Comparison of ENCODE assay signal across 21 cellular contexts in the genomic region with DNA sequence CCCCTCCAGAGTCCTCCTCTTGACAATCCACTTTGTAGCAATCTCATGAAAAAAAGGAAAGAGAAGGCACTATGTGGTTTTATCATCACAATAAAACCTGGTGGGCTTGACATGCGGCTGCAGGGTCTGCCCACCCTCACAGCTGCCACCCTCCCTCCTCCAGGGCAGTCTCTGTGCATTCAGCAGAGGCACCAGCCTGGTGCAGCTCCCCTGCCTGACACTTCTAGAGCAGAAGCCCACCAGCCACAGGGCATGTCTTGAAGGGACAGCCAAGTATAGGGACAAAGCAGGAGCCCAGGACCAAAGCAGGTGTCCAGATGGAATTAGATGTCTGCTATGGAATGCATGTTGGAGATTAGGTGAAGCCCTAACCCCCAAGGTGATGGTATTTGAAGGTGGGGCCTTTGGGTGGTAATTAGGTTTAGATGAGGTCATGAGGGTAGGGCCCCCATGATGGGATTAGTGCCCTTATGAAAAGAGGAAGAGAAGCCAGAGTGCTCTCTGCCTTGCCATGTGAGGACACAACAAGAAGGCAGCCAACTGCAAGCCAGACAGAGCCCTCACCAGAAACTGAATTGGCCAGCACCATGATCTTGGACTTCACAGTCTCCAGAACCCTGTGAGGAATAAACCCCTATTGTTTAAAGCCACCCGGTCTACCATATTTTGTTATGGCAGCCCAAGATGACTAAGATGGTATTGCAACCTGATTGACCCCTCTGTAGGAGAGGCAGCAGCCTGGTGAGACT.
"Had no signal": no experiment of that assay in that cellular context is flagged by ENCODE, and none has a peak within 500 bp of the region (broad histone marks: within the 10 kb centered on the region; RNA-seq: fewer than 3 reads in every experiment).

No MANE protein-coding gene starts in this region.

- H3K36me3 Mint-ChIP-seq: activated CD8-positive, alpha-beta memory T cell treated with anti-CD3 and anti-CD28 coated beads, Interleukin-2, amount 10 ng/mL, durations not matched to agents 7 days and 5 days; brain; type B pancreatic cell had no signal

- H3K27me3 ChIP-seq: gastroesophageal sphincter, heart right ventricle, sigmoid colon had no signal

- H3K4me3 Mint-ChIP-seq: activated CD4-positive, alpha-beta memory T cell treated with anti-CD3 and anti-CD28 coated beads for 36 hours; activated CD8-positive, alpha-beta memory T cell treated with anti-CD3 and anti-CD28 coated beads, Interleukin-2, amount 10 ng/mL, durations not matched to agents 7 days and 5 days; activated naive CD8-positive, alpha-beta T cell; brain; central memory CD8-positive, alpha-beta T cell; mesothelial cell of epicardium; nephron progenitor cell; stimulated activated naive CD8-positive, alpha-beta T cell treated with anti-CD3 and anti-CD28 coated beads, Interleukin-15, amount 100 ng/mL, for 72 hours; type B pancreatic cell had no signal

- H3K27ac Mint-ChIP-seq: activated CD4-positive, alpha-beta memory T cell treated with anti-CD3 and anti-CD28 coated beads for 36 hours; activated CD8-positive, alpha-beta memory T cell treated with anti-CD3 and anti-CD28 coated beads, Interleukin-2, amount 10 ng/mL, durations not matched to agents 7 days and 5 days; activated naive CD8-positive, alpha-beta T cell; mesothelial cell of epicardium; nephron progenitor cell; stimulated activated naive CD8-positive, alpha-beta T cell treated with anti-CD3 and anti-CD28 coated beads, Interleukin-15, amount 100 ng/mL, for 72 hours; type B pancreatic cell had no signal

- DNase-seq: activated CD4-positive, alpha-beta memory T cell treated with anti-CD3 and anti-CD28 coated beads for 36 hours; activated CD4-positive, alpha-beta T cell treated with anti-CD3 and anti-CD28 coated beads for 1 hour; activated CD8-positive, alpha-beta memory T cell treated with anti-CD3 and anti-CD28 coated beads, Interleukin-2, amount 10 ng/mL, durations not matched to agents 7 days and 5 days; activated gamma-delta T cell treated with Interleukin-2 at 50 U/mL for 16 hours; activated T-cell treated with anti-CD3 and anti-CD28 coated beads, Interleukin-2, amount 50 U/mL, for 1 hour; amygdala; effector CD8-positive, alpha-beta T cell; heart right ventricle; lower lobe of right lung; nephron progenitor cell; sigmoid colon; spleen; stimulated activated CD4-positive, alpha-beta T cell treated with anti-CD3 and anti-CD28 coated beads, Interleukin-1b, Interleukin-23, amount 100 ng/mL, for 48 hours; stimulated activated naive CD8-positive, alpha-beta T cell treated with anti-CD3 and anti-CD28 coated beads, Interleukin-15, amount 100 ng/mL, for 72 hours had no signal

- H3K4me1 Mint-ChIP-seq: activated CD8-positive, alpha-beta memory T cell treated with anti-CD3 and anti-CD28 coated beads, Interleukin-2, amount 10 ng/mL, durations not matched to agents 7 days and 5 days; brain; central memory CD8-positive, alpha-beta T cell; mesothelial cell of epicardium; nephron progenitor cell; stimulated activated naive CD8-positive, alpha-beta T cell treated with anti-CD3 and anti-CD28 coated beads, Interleukin-15, amount 100 ng/mL, for 72 hours had no signal

- H3K27me3 Mint-ChIP-seq: stimulated activated naive CD8-positive, alpha-beta T cell treated with anti-CD3 and anti-CD28 coated beads, Interleukin-15, amount 100 ng/mL, for 72 hours had no signal

- ATAC-seq: activated CD8-positive, alpha-beta memory T cell treated with anti-CD3 and anti-CD28 coated beads, Interleukin-2, amount 10 ng/mL, durations not matched to agents 7 days and 5 days; gastroesophageal sphincter; lower lobe of right lung; stimulated activated naive CD8-positive, alpha-beta T cell treated with anti-CD3 and anti-CD28 coated beads, Interleukin-15, amount 100 ng/mL, for 72 hours had no signal

- H3K4me1 ChIP-seq: lower lobe of right lung, spleen had no signal

- H3K27ac ChIP-seq: gastroesophageal sphincter, heart right ventricle, lower lobe of right lung, sigmoid colon, spleen, VCaP had no signal

- H3K9me3 ChIP-seq: gastroesophageal sphincter, lower lobe of right lung, sigmoid colon had no signal

- H3K4me3 ChIP-seq: gastroesophageal sphincter, heart right ventricle, lower lobe of right lung, sigmoid colon, spleen had no signal

- H3K36me3 ChIP-seq: gastroesophageal sphincter, heart right ventricle, lower lobe of right lung, sigmoid colon, spleen had no signal
